1 cellular context compared by ENCODE assay signal in genomic region chr22:37747715-37748100, GRCh38.
TF ChIP-seq lines count a peak whose summit lies in the region.

No MANE protein-coding gene starts in this region.

TF ChIP-seq in PFSK-1, 5 proteins besides CTCF, POLR2A, EP300 and RAD21 (continued from another document):
- TF ChIP-seq REST (IDR thresholded peaks at IDR 0.05; ENCODE audit: insufficient read depth in 1 of 2, low read depth in 2 of 2, low read length in 2 of 2) = no peak
TF ChIP-seq in PFSK-1: peak in this region for 1.
